2 cellular contexts compared by ENCODE assay signal in the genomic region with DNA sequence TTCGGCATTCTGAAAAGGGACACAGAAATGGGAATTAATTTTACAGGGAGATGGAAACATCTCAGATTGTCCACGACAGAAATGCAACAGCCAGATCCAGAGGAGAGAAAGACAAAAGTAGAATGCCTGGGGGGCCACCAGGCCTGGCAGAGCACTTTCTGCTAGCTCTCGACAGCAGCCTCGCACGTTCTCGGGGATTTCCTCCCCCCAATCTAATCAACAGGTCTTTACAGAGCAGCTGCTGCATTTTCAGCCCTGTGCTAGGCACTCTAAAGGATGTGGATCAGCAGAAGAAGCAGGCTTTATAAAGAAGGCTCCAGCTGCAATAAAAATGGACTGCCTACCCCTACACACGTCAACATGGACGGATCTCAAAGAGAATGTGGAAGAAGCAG.
TF ChIP-seq lines count a peak whose summit lies in the region.

No MANE protein-coding gene starts in this region.

TF ChIP-seq in IMR-90, 13 proteins besides CTCF, POLR2A, EP300 and RAD21:
- TF ChIP-seq RCOR1 (IDR thresholded peaks at IDR 0.05; ENCODE audit: insufficient replicate concordance, low read length) (no peak), NFE2L2 (IDR thresholded peaks at IDR 0.05; ENCODE audit: low read depth, low read length) (no peak)
- TF ChIP-seq, protein P1, sequence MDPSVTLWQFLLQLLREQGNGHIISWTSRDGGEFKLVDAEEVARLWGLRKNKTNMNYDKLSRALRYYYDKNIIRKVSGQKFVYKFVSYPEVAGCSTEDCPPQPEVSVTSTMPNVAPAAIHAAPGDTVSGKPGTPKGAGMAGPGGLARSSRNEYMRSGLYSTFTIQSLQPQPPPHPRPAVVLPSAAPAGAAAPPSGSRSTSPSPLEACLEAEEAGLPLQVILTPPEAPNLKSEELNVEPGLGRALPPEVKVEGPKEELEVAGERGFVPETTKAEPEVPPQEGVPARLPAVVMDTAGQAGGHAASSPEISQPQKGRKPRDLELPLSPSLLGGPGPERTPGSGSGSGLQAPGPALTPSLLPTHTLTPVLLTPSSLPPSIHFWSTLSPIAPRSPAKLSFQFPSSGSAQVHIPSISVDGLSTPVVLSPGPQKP (IDR thresholded peaks at IDR 0.05; ENCODE audit: borderline replicate concordance, low read depth, low read length): no peak

TF ChIP-seq in HEK293T, 16 proteins besides CTCF, POLR2A, EP300 and RAD21:
- TF ChIP-seq ZNF384 (IDR thresholded peaks at IDR 0.05) (no peak), NFRKB (IDR thresholded peaks at IDR 0.05) (no peak), PKNOX1 (IDR thresholded peaks at IDR 0.05) (no peak), L3MBTL2 (conservative IDR thresholded peaks at IDR 0.05) (no peak), SP1 (IDR thresholded peaks at IDR 0.05) (no peak), FOXK2 (IDR thresholded peaks at IDR 0.05) (no peak), FOXM1 (IDR thresholded peaks at IDR 0.05; ENCODE audit: borderline replicate concordance) (no peak), LEF1 (IDR thresholded peaks at IDR 0.05; ENCODE audit: borderline replicate concordance) (no peak), ARNT (IDR thresholded peaks at IDR 0.05) (no peak), SUZ12 (IDR thresholded peaks at IDR 0.05) (no peak), CTBP1 (IDR thresholded peaks at IDR 0.05; ENCODE audit: borderline replicate concordance) (no peak), FOXA1 (IDR thresholded peaks at IDR 0.05) (no peak), TARDBP (IDR thresholded peaks at IDR 0.05) (no peak), ELF4 (IDR thresholded peaks at IDR 0.05) (no peak), BHLHE40 (IDR thresholded peaks at IDR 0.05; ENCODE audit: borderline replicate concordance) (no peak), HDGF (IDR thresholded peaks at IDR 0.05; ENCODE audit: borderline replicate concordance) (no peak)
TF ChIP-seq in HEK293T: peak in this region for 0.
